Comparison of ENCODE assay signal across 17 cellular contexts in genomic region chr15:90105521-90105920, GRCh38.
"Had no signal": no experiment of that assay in that cellular context is flagged by ENCODE, and none has a peak within 500 bp of the region (broad histone marks: within the 10 kb centered on the region; RNA-seq: fewer than 3 reads in every experiment).

No MANE protein-coding gene starts in this region.

- DNase-seq: activated CD4-positive, alpha-beta T cell treated with anti-CD3 and anti-CD28 coated beads for 1 hour; activated gamma-delta T cell; adrenal gland; effector memory CD8-positive, alpha-beta T cell; foreskin fibroblast; glutamatergic neuron; left lung; mucosa of descending colon; naive thymus-derived CD8-positive, alpha-beta T cell; retina; stimulated activated CD4-positive, alpha-beta T cell treated with anti-CD3 and anti-CD28 coated beads, Interleukin-15, amount 100 ng/mL, for 24 hours; stimulated activated CD4-positive, alpha-beta T cell treated with anti-CD3 and anti-CD28 coated beads, Interleukin-4, amount 100 ng/mL, for 1 hour; stimulated activated naive CD8-positive, alpha-beta T cell treated with anti-CD3 and anti-CD28 coated beads, Interleukin-15, amount 100 ng/mL, for 72 hours; upper lobe of right lung had no signal

- H3K27ac ChIP-seq: adrenal gland, left lung, thoracic aorta, upper lobe of right lung had no signal

- H3K36me3 ChIP-seq: adrenal gland, left lung, thoracic aorta, upper lobe of right lung had no signal

- H3K4me3 ChIP-seq: adrenal gland, left lung, mucosa of descending colon, skin epidermis, thoracic aorta, upper lobe of right lung had no signal

- ATAC-seq: activated naive CD4-positive, alpha-beta T cell treated with anti-CD3 and anti-CD28 coated beads, Interleukin-2, amount 50 U/mL, for 72 hours; effector memory CD8-positive, alpha-beta T cell; left lung; mucosa of descending colon; naive thymus-derived CD8-positive, alpha-beta T cell; stimulated activated naive CD8-positive, alpha-beta T cell treated with anti-CD3 and anti-CD28 coated beads, Interleukin-15, amount 100 ng/mL, for 72 hours; upper lobe of right lung had no signal

- H3K27me3 ChIP-seq: adrenal gland, left lung, upper lobe of right lung had no signal

- H3K9me3 ChIP-seq: adrenal gland, left lung, mucosa of descending colon, thoracic aorta, upper lobe of right lung had no signal
